8 cellular contexts compared by ENCODE assay signal in genomic region chr7:142855756-142856564, GRCh38. TPM values are rescaled to one million over a fixed set of nuclear protein-coding genes. Genes with fewer than 3 reads are reported as not detected.
A peak's percentile ranks its signal among the peaks of the same experiment; 100 is the strongest.
DNase-seq lines count a peak whose midpoint lies in the region; ATAC-seq and TF ChIP-seq lines count a peak whose summit lies in the region.

No MANE protein-coding gene starts in this region.

- H3K27ac ChIP-seq in iPS-20b (ENCODE audit: low read length) (no peak overlapping the region), stomach (no peak overlapping the region)

- H3K9me3 ChIP-seq in iPS-20b (ENCODE audit: insufficient read depth, low read depth, low read length), result no peaks in the 10 kb centered on the region
- H3K9me3 ChIP-seq in stomach, result no peaks in the 10 kb centered on the region

- 30 to 43% (median 37%) methylated on average over 12 of the region's 12 CpGs for WGBS in stomach, 5 donors

- H3K27me3 ChIP-seq in iPS-20b (ENCODE audit: insufficient read depth, low read length) (peaks cover 25% of the 10 kb centered on the region), stomach (no peaks in the 10 kb centered on the region)

- TF ChIP-seq EP300 in stomach (IDR thresholded peaks at IDR 0.05), result no peak

- peak overlapping the region; percentile 89 for H3K4me3 ChIP-seq in Jurkat, Clone E6-1 (ENCODE audit: low read length)
- peak overlapping the region; percentile 55 for H3K4me3 ChIP-seq in astrocyte of the spinal cord (ENCODE audit: low read depth, low read length)
- H3K4me3 ChIP-seq in iPS-20b (ENCODE audit: low read length), result peak overlapping the region; percentile 79
- H3K4me3 ChIP-seq in stomach, result peak overlapping the region; percentile 64 to 77 (median 73)

- peaks cover 8% of the 10 kb centered on the region; the same call in 1 of the 2 replicates for H3K4me1 ChIP-seq in iPS-20b (ENCODE audit: insufficient read depth, low read length)
- H3K4me1 ChIP-seq in stomach, result peaks cover 16 to 48% (median 33%) of the 10 kb centered on the region in 4 donors

- no peak for ATAC-seq in GM21737 (IDR thresholded peaks at IDR 0.05; ENCODE audit: unreplicated experiment)

- no peak for TF ChIP-seq POLR2A in stomach (IDR thresholded peaks at IDR 0.05)

- H3K36me3 ChIP-seq in iPS-20b (ENCODE audit: insufficient read depth, low read depth, low read length), result no peaks in the 10 kb centered on the region
- H3K36me3 ChIP-seq in stomach, result no peaks in the 10 kb centered on the region

- TF ChIP-seq CTCF in astrocyte of the spinal cord (IDR thresholded peaks at IDR 0.05; ENCODE audit: low read depth, low read length), result no peak
- TF ChIP-seq CTCF in stomach (IDR thresholded peaks at IDR 0.05), result no peak

- intact Hi-C loops in stomach (cut with DNase I; ENCODE audit: low total_unique reads), result no loop called here

- no peak overlapping the region for H3K9ac ChIP-seq in iPS-20b (ENCODE audit: low read depth, low read length)

- in situ Hi-C loops in astrocyte of the spinal cord (cut with HindIII; ENCODE audit: low sequenced_read_pairs), result no loop called here

- DNase-seq in Jurkat, Clone E6-1 (ENCODE audit: low read depth, low spot score), result no peak
- DNase-seq in astrocyte of the spinal cord (ENCODE audit: low read depth, low spot score) (no peak), stomach (peak; percentile 52), NCI-H2227 (lab: John Stamatoyannopoulos, UW; ENCODE audit: unreplicated experiment) (no peak), SHP77 treated with DMSO at 0.1 percent for 48 hours (lab: John Stamatoyannopoulos, UW) (no peak)
- no peak for DNase-seq in stimulated activated CD4-positive, alpha-beta T cell treated with anti-CD3 and anti-CD28 coated beads, Interleukin-12 subunit alpha, Interleukin-12 subunit beta, amount 100 ng/mL, for 4 hours

RNA-seq across cellular contexts. Expression of gene EPHB6, which starts 1.1 kb away (rescaled TPM):
- polyA plus RNA-seq in Jurkat, Clone E6-1 (2012; ENCODE audit: insufficient read depth, insufficient read length), result 34.2 TPM
- total RNA-seq in stomach, result 1 to 10 TPM; 5.4 to 9.6 (median 8.0) TPM
- polyA plus RNA-seq in stomach, result 10 to 100 TPM in 2 of 3 donors, 1 to 10 TPM in 1; 6.2 to 23.1 (median 19.3) TPM

RNA-seq across cellular contexts. Expression of gene TRPV6, which starts 29.6 kb away (rescaled TPM):
- polyA plus RNA-seq in Jurkat, Clone E6-1 (2012; ENCODE audit: insufficient read depth, insufficient read length), result not detected
- total RNA-seq in stomach, result 10 to 100 TPM in 2 of 5 donors, 1 to 10 TPM in 2, not detected in 1; 2.6 to 11.7 (median 10.3) TPM
- polyA plus RNA-seq in stomach, result 1 to 10 TPM; 4.7 to 7.7 (median 7.4) TPM
